In the genomic region with DNA sequence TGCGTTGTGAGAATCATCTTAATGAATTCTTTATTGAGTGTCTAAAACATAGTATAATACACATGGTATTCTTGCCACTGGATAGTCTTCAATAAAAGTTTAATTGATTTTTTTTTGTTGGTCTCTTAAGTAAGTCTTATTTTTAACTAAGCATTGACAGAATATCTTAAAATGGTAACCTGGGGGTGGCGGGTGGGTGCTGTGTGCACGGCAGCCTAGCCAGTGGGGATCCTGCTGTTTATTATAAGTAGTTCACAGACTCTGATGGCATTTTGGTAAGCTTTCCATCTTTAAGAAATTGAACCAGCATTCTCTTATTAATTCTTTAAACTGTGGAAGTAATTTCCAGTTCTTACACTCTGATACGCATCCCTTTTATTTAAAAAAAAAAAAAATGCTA, we compare ENCODE assay signal across 25 cellular contexts. TPM values are rescaled to one million over a fixed set of nuclear protein-coding genes. Genes with fewer than 3 reads are reported as not detected.
A peak's percentile ranks its signal among the peaks of the same experiment; 100 is the strongest.
DNase-seq lines count a peak whose midpoint lies in the region; FAIRE-seq and TF ChIP-seq lines count a peak whose summit lies in the region.
"Had no signal": no experiment of that assay in that cellular context is flagged by ENCODE, and none has a peak within 500 bp of the region (broad histone marks: within the 10 kb centered on the region; RNA-seq: fewer than 3 reads in every experiment).

No MANE protein-coding gene starts in this region.

- peak overlapping the region; percentile 26 for H3K27ac ChIP-seq in A673 (ENCODE audit: low read depth, low read length, poor library complexity, severe bottlenecking)
- no peak overlapping the region for H3K27ac ChIP-seq in ectodermal cell (ENCODE audit: insufficient read depth, low read depth, low read length, poor library complexity, severe bottlenecking)
- peak overlapping the region; percentile 99 for H3K27ac ChIP-seq in neural cell (ENCODE audit: low read length)
- no peak overlapping the region for H3K27ac ChIP-seq in tibial artery
- H3K27ac ChIP-seq: foreskin keratinocyte, stomach, upper lobe of left lung had no signal

- DNase-seq in A673 (ENCODE audit: low spot score) (no peak), urothelium cell line (ENCODE audit: low spot score) (no peak), SIG-M5 (lab: John Stamatoyannopoulos, UW) (no peak), retina (no peak), tibial artery (no peak)
- DNase-seq in Jurkat, Clone E6-1 (ENCODE audit: low read depth, low spot score), result peak; percentile 46
- DNase-seq: activated CD4-positive, alpha-beta T cell treated with anti-CD3 and anti-CD28 coated beads for 48 hours; aorta; Caco-2; erythroblast; foreskin keratinocyte; GOT3; hypothalamus; mucosa of descending colon; NCI-H526 treated with DMSO at 0.1 percent for 48 hours; occipital lobe; OCI-M1; stomach; T-cell; upper lobe of left lung had no signal

- 26 to 43% methylated on average over 3 of the region's 4 CpGs for WGBS in ectodermal cell, 2 experiments

- TF ChIP-seq CTCF in A673 (conservative IDR thresholded peaks at IDR 0.05; ENCODE audit: low read depth, low read length) (no peak), neural cell (IDR thresholded peaks at IDR 0.05; ENCODE audit: poor library complexity, severe bottlenecking) (no peak), tibial artery (IDR thresholded peaks at IDR 0.05) (no peak)

- H3K4me2 ChIP-seq in neural cell (ENCODE audit: low read length), result peak overlapping the region; percentile 96

- TF ChIP-seq RAD21 in neural cell (conservative IDR thresholded peaks at IDR 0.05), result no peak

- intact Hi-C loops in A673 (cut with micrococcal nuclease; ENCODE audit: unreplicated experiment) (loop anchor here (10.0 kb wide), 6 partner anchors 137 to 1963 kb away; no protein-coding TSS in a partner anchor), tibial artery (cut with DNase I; ENCODE audit: low total_unique reads) (no loop called here)

- H3K79me2 ChIP-seq in neural cell (replicated peaks; ENCODE audit: insufficient read depth, low read length), result peaks cover 96% of the 10 kb centered on the region

- H3K9ac ChIP-seq in neural cell (ENCODE audit: low read length), result peak overlapping the region; percentile 98

- peaks cover 22% of the 10 kb centered on the region for H3K4me1 ChIP-seq in A673 (ENCODE audit: insufficient read depth, low read length, poor library complexity, severe bottlenecking)
- peaks cover 17% of the 10 kb centered on the region for H3K4me1 ChIP-seq in ectodermal cell (ENCODE audit: control insufficient read depth, insufficient read depth, low read length)
- peaks cover 0 to 32% (median 25%) of the 10 kb centered on the region in 4 donors for H3K4me1 ChIP-seq in tibial artery
- H3K4me1 ChIP-seq: Caco-2 had no signal

- POLR2A ChIA-PET in A673 (lab: Charles Lee; ENCODE audit: low non-redundant PET), result no interaction called here

- H3K4me3 ChIP-seq in A673 (ENCODE audit: low read depth, low read length, poor library complexity, severe bottlenecking), result peak overlapping the region; percentile 86
- peak overlapping the region; percentile 64 for H3K4me3 ChIP-seq in Jurkat, Clone E6-1 (ENCODE audit: low read length)
- peak overlapping the region; percentile 98 for H3K4me3 ChIP-seq in ectodermal cell (ENCODE audit: insufficient read depth, low read depth, low read length)
- H3K4me3 ChIP-seq in neural cell (ENCODE audit: low read length), result peak overlapping the region; percentile 95
- H3K4me3 ChIP-seq in tibial artery, result no peak overlapping the region
- H3K4me3 ChIP-seq: K562, mucosa of descending colon, stomach, upper lobe of left lung had no signal

- TF ChIP-seq EP300 in neural cell (conservative IDR thresholded peaks at IDR 0.05; ENCODE audit: poor library complexity, severe bottlenecking), result no peak

- FAIRE-seq in urothelium cell line (lab: Jason Lieb, UNC), result no peak
- FAIRE-seq: K562, keratinocyte had no signal

- H4K20me1 ChIP-seq in neural cell (ENCODE audit: insufficient read depth), result peaks cover 56% of the 10 kb centered on the region

- H3F3A ChIP-seq in neural cell (ENCODE audit: insufficient read depth, low read length, poor library complexity, severe bottlenecking), result peaks cover 24% of the 10 kb centered on the region

- H3K36me3 ChIP-seq in A673 (ENCODE audit: insufficient read depth, low read length, poor library complexity, severe bottlenecking) (peaks cover 15% of the 10 kb centered on the region), ectodermal cell (ENCODE audit: control insufficient read depth, insufficient read depth, low read length) (peaks cover 19% of the 10 kb centered on the region), neural cell (ENCODE audit: insufficient read depth, low read length) (peaks cover 18% of the 10 kb centered on the region), tibial artery (no peaks in the 10 kb centered on the region)
- H3K36me3 ChIP-seq: stomach, upper lobe of left lung had no signal

- no peaks in the 10 kb centered on the region for H3K27me3 ChIP-seq in A673 (replicated peaks; ENCODE audit: insufficient read depth, low read depth, low read length, poor library complexity)
- H3K27me3 ChIP-seq in ectodermal cell (ENCODE audit: control insufficient read depth, insufficient read depth, low read length, poor library complexity, severe bottlenecking), result no peaks in the 10 kb centered on the region
- H3K27me3 ChIP-seq in neural cell (ENCODE audit: insufficient read depth, low read depth, low read length), result no peaks in the 10 kb centered on the region
- peaks cover 0 to 70% of the 10 kb centered on the region in 2 donors for H3K27me3 ChIP-seq in tibial artery

- H3K9me2 ChIP-seq in neural cell (ENCODE audit: insufficient read depth, low read length), result no peaks in the 10 kb centered on the region

- H3K9me3 ChIP-seq in A673 (ENCODE audit: low read depth, low read length, poor library complexity, severe bottlenecking) (no peaks in the 10 kb centered on the region), ectodermal cell (ENCODE audit: control insufficient read depth, low read length) (no peaks in the 10 kb centered on the region), neural cell (ENCODE audit: low read length) (no peaks in the 10 kb centered on the region), tibial artery (no peaks in the 10 kb centered on the region)
- H3K9me3 ChIP-seq: Caco-2, mucosa of descending colon, stomach, upper lobe of left lung had no signal

- H2AFZ ChIP-seq in neural cell (ENCODE audit: low read depth, low read length), result no peak overlapping the region

- CTCF ChIA-PET in A673 (lab: Charles Lee), result no interaction called here

- BruUV-seq in A673 (replicated peaks; lab: Mats Ljungman, UMichigan), result no TSS peak

TF ChIP-seq in neural cell, 6 proteins besides CTCF, POLR2A, EP300 and RAD21:
- TF ChIP-seq MXI1 (conservative IDR thresholded peaks at IDR 0.05; ENCODE audit: poor library complexity, severe bottlenecking) (no peak), REST (IDR thresholded peaks at IDR 0.05; ENCODE audit: borderline replicate concordance) (peak; percentile 38), EZH2 (IDR thresholded peaks at IDR 0.05; ENCODE audit: borderline replicate concordance, insufficient read depth, low read length, poor library complexity, severe bottlenecking) (no peak), POLR2AphosphoS5 (IDR thresholded peaks at IDR 0.05) (no peak), TAF1 (IDR thresholded peaks at IDR 0.05; ENCODE audit: low read depth) (no peak)

RNA-seq across cellular contexts. Expression of gene SOX11, which starts 6.0 kb away (rescaled TPM):
- 73.9 and 75.1 TPM in 2 replicates for total RNA-seq in A673 (2021)
- 2.1 TPM for polyA plus RNA-seq in Jurkat, Clone E6-1 (2012; ENCODE audit: insufficient read depth, insufficient read length)
- polyA plus RNA-seq in ectodermal cell (2013, experiment 1 of 4), result 121 TPM
- 127 TPM for polyA plus RNA-seq in ectodermal cell (2013, experiment 2 of 4)
- polyA plus RNA-seq in ectodermal cell (2013, experiment 3 of 4), result 81.4 TPM
- polyA plus RNA-seq in ectodermal cell (2013, experiment 4 of 4), result 87.8 TPM
- 135 and 146 TPM in 2 replicates for polyA plus RNA-seq in neural cell
- polyA minus RNA-seq in neural cell, result 578 and 597 TPM in 2 replicates
- total RNA-seq: activated naive CD4-positive, alpha-beta T cell treated with anti-CD3 and anti-CD28 coated beads, Interleukin-2, amount 50 U/mL, for 72 hours; Caco-2; T-cell had no signal
- polyA plus RNA-seq: aorta, K562, keratinocyte had no signal

Comparison
In these comparisons a context has a peak if more than half of its experiments do, and no peak if none do; other contexts are left out.
1. H3K27ac ChIP-seq: peak in A673 (single experiment) and neural cell (single experiment); none in ectodermal cell (single experiment) and tibial artery (0 of 2).
2. H3K4me3 ChIP-seq: peak in A673 (single experiment), Jurkat, Clone E6-1 (single experiment), ectodermal cell (single experiment) and neural cell (single experiment); none in tibial artery (0 of 2).